ENCODE assay signal across 8 cellular contexts in the genomic region with DNA sequence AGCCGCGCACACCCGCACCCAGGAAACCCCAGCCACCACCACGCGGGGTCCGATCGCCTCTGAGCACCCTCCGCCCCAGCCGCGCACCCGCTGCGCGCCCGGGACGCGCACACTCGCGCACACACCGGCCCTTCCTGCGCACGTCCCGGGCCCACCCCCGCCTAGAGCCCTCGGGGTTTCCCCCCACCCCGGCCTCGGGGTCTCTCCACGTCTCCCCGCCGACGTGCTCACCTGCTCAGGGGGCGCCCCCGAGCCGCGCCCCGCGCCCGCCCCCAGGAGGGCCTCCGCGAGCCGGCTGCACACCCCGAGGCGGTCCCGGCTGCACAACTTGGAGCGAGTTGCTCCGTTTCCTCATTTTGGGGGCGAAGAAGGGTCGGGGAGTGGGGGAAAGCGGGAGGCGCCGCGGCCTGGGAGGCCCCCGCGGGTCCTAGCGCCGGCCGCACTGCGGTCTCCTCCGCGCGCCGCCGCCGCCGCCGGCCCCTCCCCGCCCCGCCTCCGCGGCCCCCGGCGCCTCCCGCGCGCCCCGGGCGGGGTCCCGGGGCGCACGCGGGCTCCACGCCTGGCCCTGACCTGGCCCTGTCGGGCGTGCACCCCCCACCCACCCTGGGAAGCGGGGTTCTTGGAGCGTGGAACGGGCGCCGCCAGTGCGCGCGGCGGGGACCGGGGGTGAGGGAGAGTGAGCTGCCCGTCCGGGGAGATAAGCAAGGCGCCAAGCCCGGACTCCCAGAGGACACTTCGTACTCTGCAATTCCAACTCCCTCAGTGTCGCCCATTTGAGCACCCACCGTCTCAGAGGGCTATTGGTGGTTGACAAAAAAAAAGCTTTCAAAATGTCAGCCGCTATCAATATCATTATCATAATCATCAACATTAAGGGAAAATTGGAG. TPM values are rescaled to one million over a fixed set of nuclear protein-coding genes. Genes with fewer than 3 reads are reported as not detected.
DNase-seq lines count a peak whose midpoint lies in the region; ATAC-seq and TF ChIP-seq lines count a peak whose summit lies in the region.

Gene MATK, minus strand, starts transcription at position 444 of the 887 bp plus-strand sequence. CDS start 1,246 bp downstream, outside the sequence.

- H3K4me1 Mint-ChIP-seq in activated T-helper 17 cell treated with anti-CD3 and anti-CD28 coated beads, Interleukin-2, amount 50 U/mL, for 72 hours = peaks cover 4% of the 10 kb centered on the region

- H3K9me3 Mint-ChIP-seq in activated T-helper 17 cell treated with anti-CD3 and anti-CD28 coated beads, Interleukin-2, amount 50 U/mL, for 72 hours = peaks cover 7% of the 10 kb centered on the region

- no peak for TF ChIP-seq CTCF in A673 (conservative IDR thresholded peaks at IDR 0.05; ENCODE audit: low read depth, low read length)
- no peak for TF ChIP-seq CTCF in mucosa of descending colon (IDR thresholded peaks at IDR 0.05)

- peak; percentile 49 for ATAC-seq in activated T-helper 17 cell treated with anti-CD3 and anti-CD28 coated beads, Interleukin-2, amount 50 U/mL, for 72 hours (replicated peaks)
- ATAC-seq in mucosa of descending colon (peak; percentile 46), GM21737 (IDR thresholded peaks at IDR 0.05; ENCODE audit: unreplicated experiment) (no peak)

- BruUV-seq in A673 (replicated peaks; lab: Mats Ljungman, UMichigan) = no TSS peak

- H3K27me3 Mint-ChIP-seq in activated T-helper 17 cell treated with anti-CD3 and anti-CD28 coated beads, Interleukin-2, amount 50 U/mL, for 72 hours = peaks cover 3% of the 10 kb centered on the region

- no peaks in the 10 kb centered on the region for H3K27me3 ChIP-seq in A673 (replicated peaks; ENCODE audit: insufficient read depth, low read depth, low read length, poor library complexity)

- intact Hi-C loops in A673 (cut with micrococcal nuclease; ENCODE audit: unreplicated experiment) = no loop called here
- intact Hi-C loops in mucosa of descending colon (cut with DNase I, micrococcal nuclease) = no loop called here

- no peak for TF ChIP-seq RAD21 in Ishikawa (IDR thresholded peaks at IDR 0.05; ENCODE audit: low read depth)

- POLR2A ChIA-PET in A673 (lab: Charles Lee; ENCODE audit: low non-redundant PET) = no interaction called here

- H3K36me3 ChIP-seq in A673 (ENCODE audit: insufficient read depth, low read length, poor library complexity, severe bottlenecking) (no peaks in the 10 kb centered on the region), mucosa of descending colon (ENCODE audit: low read depth) (no peaks in the 10 kb centered on the region)

- no peak for DNase-seq in A673 (ENCODE audit: low spot score)
- peak in 1 of 3 donors; percentile 45 for DNase-seq in mucosa of descending colon
- DNase-seq in NCI-H1048 (lab: John Stamatoyannopoulos, UW) = no peak
- DNase-seq in effector CD8-positive, alpha-beta T cell (lab: John Stamatoyannopoulos, UW) = no peak
- DNase-seq in Ammon's horn (ENCODE audit: low spot score) = no peak

- H3K4me3 ChIP-seq in A673 (ENCODE audit: low read depth, low read length, poor library complexity, severe bottlenecking) (peak within 1 kb of the TSS; percentile 66), mucosa of descending colon (peak within 1 kb of the TSS; percentile 9)

- no peak for TF ChIP-seq EP300 in Ishikawa (IDR thresholded peaks at IDR 0.05; ENCODE audit: borderline replicate concordance)

- peak within 1 kb of the TSS; percentile 47 for H3K27ac ChIP-seq in A673 (ENCODE audit: low read depth, low read length, poor library complexity, severe bottlenecking)

- CTCF ChIA-PET in A673 (lab: Charles Lee) = no interaction called here

- H3K9me3 ChIP-seq in A673 (ENCODE audit: low read depth, low read length, poor library complexity, severe bottlenecking) (peaks cover 13% of the 10 kb centered on the region), mucosa of descending colon (peaks cover 14% of the 10 kb centered on the region)

- H3K4me1 ChIP-seq in A673 (ENCODE audit: insufficient read depth, low read length, poor library complexity, severe bottlenecking) (no peaks in the 10 kb centered on the region), mucosa of descending colon (ENCODE audit: low read depth) (no peaks in the 10 kb centered on the region)

- H3K27ac Mint-ChIP-seq in activated T-helper 17 cell treated with anti-CD3 and anti-CD28 coated beads, Interleukin-2, amount 50 U/mL, for 72 hours = no peak within 1 kb of the TSS

- H3K4me3 Mint-ChIP-seq in activated T-helper 17 cell treated with anti-CD3 and anti-CD28 coated beads, Interleukin-2, amount 50 U/mL, for 72 hours = peak within 1 kb of the TSS; percentile 69

- H3K36me3 Mint-ChIP-seq in activated T-helper 17 cell treated with anti-CD3 and anti-CD28 coated beads, Interleukin-2, amount 50 U/mL, for 72 hours (ENCODE audit: low read depth) = peaks cover 14% of the 10 kb centered on the region

TF ChIP-seq in Ishikawa, 13 proteins besides CTCF, POLR2A, EP300 and RAD21:
- TF ChIP-seq ZBTB7A (IDR thresholded peaks at IDR 0.05; ENCODE audit: low read depth) (peak; percentile 71; the same call in 1 of the 2 replicates), FOXM1 (IDR thresholded peaks at IDR 0.05; ENCODE audit: borderline replicate concordance, low read depth) (no peak)

RNA-seq across cellular contexts. Expression of gene MATK, which starts in this region (rescaled TPM):
- total RNA-seq in A673 (2021) (2.0 and 3.5 TPM in 2 replicates), mucosa of descending colon (1 to 10 TPM; 2.2 to 3.6 (median 2.4) TPM)
- 10 to 100 TPM; 14.8 to 17.1 TPM for total RNA-seq in activated T-helper 17 cell treated with anti-CD3 and anti-CD28 coated beads, Interleukin-2, amount 50 U/mL, for 72 hours
